In the genomic region with DNA sequence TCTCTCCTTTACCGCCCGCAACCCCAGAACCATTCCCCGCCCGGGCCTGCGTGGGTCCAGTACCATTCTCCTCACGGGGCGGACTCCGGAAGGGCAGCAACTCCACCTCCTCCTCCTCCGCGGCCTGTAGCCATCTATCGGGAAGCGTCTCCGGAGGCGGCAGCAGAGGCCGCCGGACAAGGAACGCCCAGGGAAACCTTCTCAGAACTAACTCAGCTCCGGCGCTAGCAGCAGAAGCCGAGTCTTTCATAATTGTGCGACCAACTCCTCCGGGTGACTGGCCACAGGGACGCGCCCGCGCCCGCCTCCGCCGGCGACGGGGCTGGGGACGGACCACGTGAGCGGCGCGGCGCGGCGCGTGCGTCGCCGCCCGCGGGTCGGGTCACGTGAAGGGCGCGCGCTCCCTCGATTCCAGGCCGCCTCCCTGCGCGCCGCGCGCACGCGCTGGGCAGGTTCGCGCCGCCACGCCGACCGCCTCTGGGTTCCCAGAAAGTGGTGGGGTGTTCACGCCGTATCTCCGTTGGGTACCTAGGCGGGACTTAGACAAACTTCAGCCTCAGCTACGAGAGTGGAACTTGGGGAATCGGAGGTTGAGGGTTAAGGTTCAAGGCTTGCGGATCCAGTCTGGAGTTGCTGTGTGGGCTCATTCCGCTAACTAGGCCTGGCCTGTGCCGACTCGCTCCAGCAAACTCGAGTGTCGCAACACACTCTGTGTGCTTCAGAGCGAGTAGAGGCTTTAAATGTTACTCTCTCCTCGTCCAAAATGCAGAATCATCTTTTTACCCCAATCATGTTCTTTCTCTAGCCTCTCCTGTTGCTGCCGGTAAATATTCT, we compare ENCODE assay signal across 8 cellular contexts. TPM values are rescaled to one million over a fixed set of nuclear protein-coding genes. Genes with fewer than 3 reads are reported as not detected.
DNase-seq lines count a peak whose midpoint lies in the region; ATAC-seq, FAIRE-seq and TF ChIP-seq lines count a peak whose summit lies in the region.

A gene with protein sequence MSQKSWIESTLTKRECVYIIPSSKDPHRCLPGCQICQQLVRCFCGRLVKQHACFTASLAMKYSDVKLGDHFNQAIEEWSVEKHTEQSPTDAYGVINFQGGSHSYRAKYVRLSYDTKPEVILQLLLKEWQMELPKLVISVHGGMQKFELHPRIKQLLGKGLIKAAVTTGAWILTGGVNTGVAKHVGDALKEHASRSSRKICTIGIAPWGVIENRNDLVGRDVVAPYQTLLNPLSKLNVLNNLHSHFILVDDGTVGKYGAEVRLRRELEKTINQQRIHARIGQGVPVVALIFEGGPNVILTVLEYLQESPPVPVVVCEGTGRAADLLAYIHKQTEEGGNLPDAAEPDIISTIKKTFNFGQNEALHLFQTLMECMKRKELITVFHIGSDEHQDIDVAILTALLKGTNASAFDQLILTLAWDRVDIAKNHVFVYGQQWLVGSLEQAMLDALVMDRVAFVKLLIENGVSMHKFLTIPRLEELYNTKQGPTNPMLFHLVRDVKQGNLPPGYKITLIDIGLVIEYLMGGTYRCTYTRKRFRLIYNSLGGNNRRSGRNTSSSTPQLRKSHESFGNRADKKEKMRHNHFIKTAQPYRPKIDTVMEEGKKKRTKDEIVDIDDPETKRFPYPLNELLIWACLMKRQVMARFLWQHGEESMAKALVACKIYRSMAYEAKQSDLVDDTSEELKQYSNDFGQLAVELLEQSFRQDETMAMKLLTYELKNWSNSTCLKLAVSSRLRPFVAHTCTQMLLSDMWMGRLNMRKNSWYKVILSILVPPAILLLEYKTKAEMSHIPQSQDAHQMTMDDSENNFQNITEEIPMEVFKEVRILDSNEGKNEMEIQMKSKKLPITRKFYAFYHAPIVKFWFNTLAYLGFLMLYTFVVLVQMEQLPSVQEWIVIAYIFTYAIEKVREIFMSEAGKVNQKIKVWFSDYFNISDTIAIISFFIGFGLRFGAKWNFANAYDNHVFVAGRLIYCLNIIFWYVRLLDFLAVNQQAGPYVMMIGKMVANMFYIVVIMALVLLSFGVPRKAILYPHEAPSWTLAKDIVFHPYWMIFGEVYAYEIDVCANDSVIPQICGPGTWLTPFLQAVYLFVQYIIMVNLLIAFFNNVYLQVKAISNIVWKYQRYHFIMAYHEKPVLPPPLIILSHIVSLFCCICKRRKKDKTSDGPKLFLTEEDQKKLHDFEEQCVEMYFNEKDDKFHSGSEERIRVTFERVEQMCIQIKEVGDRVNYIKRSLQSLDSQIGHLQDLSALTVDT (N-terminal part only) (minus strand): TSS at position 330 of the 834 bp plus-strand sequence. CDS start 264 bp downstream, at position 66.

- peak; percentile 70 for FAIRE-seq in HepG2 (lab: Jason Lieb, UNC)

- 1% methylated on average over 12 of the region's 80 CpGs for WGBS in HepG2 (ENCODE audit: low lambda C conversion rate)

- TF ChIP-seq EP300 in HepG2 (IDR thresholded peaks at IDR 0.05; ENCODE audit: low read depth in 2 of 2, low read length in 2 of 2) (peak in 1 of 2 experiments; percentile 0; a peak in 1 of 4 replicates), HepG2 (CRISPR knock-in tag; IDR thresholded peaks at IDR 0.05; ENCODE audit: borderline replicate concordance) (peak; percentile 51; the same call in 1 of the 2 replicates)

- H3K36me3 ChIP-seq in BJ (ENCODE audit: control insufficient read depth, insufficient read depth, low read length) (no peaks in the 10 kb centered on the region), HepG2 (replicated peaks in 1 of 2; ENCODE audit: control insufficient read depth in 1 of 2, insufficient read depth in 2 of 2, low read length in 2 of 2) (no peaks in the 10 kb centered on the region; a peak in 1 of 5 replicates)

- H3K4me3 Mint-ChIP-seq in dendritic cell treated with granulocyte-macrophage colony-stimulating factor and Interleukin-4, amounts not matched to agents 40 ng/mL and 50 ng/mL, for 4 days, result peak within 1 kb of the TSS; percentile 95

- peaks cover 45% of the 10 kb centered on the region for H3K4me1 ChIP-seq in HepG2 (ENCODE audit: insufficient read depth, low read length)

- H3K79me2 ChIP-seq in HepG2 (ENCODE audit: insufficient read depth, low read length), result peaks cover 44% of the 10 kb centered on the region

- H2AFZ ChIP-seq in HepG2 (ENCODE audit: low read length), result peak within 1 kb of the TSS; percentile 90

- in situ Hi-C loops in HepG2 (cut with HindIII; ENCODE audit: extremely low pct_ligation_motif_present, low pct_unique_long_range_greater_than_20kb), result no loop called here

- peak within 1 kb of the TSS; percentile 94 for H3K27ac ChIP-seq in HepG2 (ENCODE audit: extremely low read length, insufficient read depth, low read length)

- H3K27ac Mint-ChIP-seq in dendritic cell treated with granulocyte-macrophage colony-stimulating factor and Interleukin-4, amounts not matched to agents 40 ng/mL and 50 ng/mL, for 4 days, result peak within 1 kb of the TSS; percentile 95

- H3K4me3 ChIP-seq in BJ (ENCODE audit: low read depth, low read length) (peak within 1 kb of the TSS; percentile 79), HepG2 (replicated peaks in 1 of 3; ENCODE audit: insufficient read depth in 1 of 3, low read depth in 2 of 3, low read length in 3 of 3) (peak within 1 kb of the TSS; percentile 65 to 90 (median 86))

- ATAC-seq in HG03457 (IDR thresholded peaks at IDR 0.05; ENCODE audit: unreplicated experiment), result peak; percentile 63
- ATAC-seq in HepG2, result peak; percentile 90

- H3K9me3 ChIP-seq in HepG2 (ENCODE audit: low read length), result no peaks in the 10 kb centered on the region

- peaks cover 6% of the 10 kb centered on the region; the same call in 1 of the 2 replicates for H4K20me1 ChIP-seq in HepG2 (ENCODE audit: insufficient read depth, low read length)

- DNase-seq in BJ (ENCODE audit: low read depth) (peak; percentile 37), GM19240 (ENCODE audit: insufficient read length, low spot score) (peak; percentile 61), NCI-H748 (lab: John Stamatoyannopoulos, UW; ENCODE audit: unreplicated experiment) (peak; percentile 88), HepG2 (ENCODE audit: low spot score) (peak; percentile 73)
- peak; percentile 74 to 83 for DNase-seq in activated CD4-positive, alpha-beta T cell treated with anti-CD3 and anti-CD28 coated beads, Interleukin-2, amount 50 U/mL, for 24 hours (ENCODE audit: low read depth in 1 of 2, low spot score in 1 of 2)
- DNase-seq in stimulated activated CD4-positive, alpha-beta T cell treated with anti-CD3 and anti-CD28 coated beads, Interleukin-4, amount 100 ng/mL, for 1 hour, result peak; percentile 91

- no peaks in the 10 kb centered on the region for H3K27me3 ChIP-seq in BJ (ENCODE audit: control insufficient read depth, insufficient read depth, low read length)
- H3K27me3 ChIP-seq in HepG2 (ENCODE audit: control insufficient read depth in 1 of 2, insufficient read depth in 2 of 2, low read length in 2 of 2), result no peaks in the 10 kb centered on the region; a peak in 1 of 5 replicates

- intact Hi-C loops in dendritic cell treated with granulocyte-macrophage colony-stimulating factor and Interleukin-4, amounts not matched to agents 40 ng/mL and 50 ng/mL, for 4 days (cut with micrococcal nuclease), result loop anchor here (5.0 kb wide), 1 partner anchor 201 kb away; no protein-coding TSS in a partner anchor
- intact Hi-C loops in HepG2 (cut with micrococcal nuclease; ENCODE audit: unreplicated experiment), result loop anchor here (5.0 kb wide), 1 partner anchor 81 kb away; a partner anchor contains a TSS

- no peaks in the 10 kb centered on the region for H3K27me3 Mint-ChIP-seq in dendritic cell treated with granulocyte-macrophage colony-stimulating factor and Interleukin-4, amounts not matched to agents 40 ng/mL and 50 ng/mL, for 4 days

- TF ChIP-seq CTCF in BJ (IDR thresholded peaks at IDR 0.05; ENCODE audit: insufficient read depth, low read depth, low read length) (no peak), HepG2 (CRISPR knock-in tag; IDR thresholded peaks at IDR 0.05) (no peak; the same call in 1 of the 2 replicates)

- peak; percentile 83 to 84 for TF ChIP-seq POLR2A in HepG2 (IDR thresholded peaks at IDR 0.05; ENCODE audit: insufficient read depth in 1 of 2, low read depth in 2 of 2, low read length in 2 of 2)

- POLR2A ChIA-PET in BJ (lab: Charles Lee), result no interaction called here
- POLR2A ChIA-PET in HepG2 (lab: Yijun Ruan, JAX), result interaction anchor here (0.6 to 1.3 kb wide), 3 partner anchors 20 to 77 kb away, joined by 3 to 4 read pairs (median 4); no protein-coding TSS in a partner anchor

- CTCF ChIA-PET in BJ (lab: Yijun Ruan, JAX), result interaction anchor here (0.9 to 1.5 kb wide), 5 partner anchors 20 to 196 kb away, joined by 3 to 4 read pairs (median 3); no protein-coding TSS in a partner anchor
- CTCF ChIA-PET in HepG2 (lab: Yijun Ruan, JAX; ENCODE audit: low intra/inter-chr PET ratio, low total read pairs), result no interaction called here

- H3K9ac ChIP-seq in HepG2 (ENCODE audit: insufficient read depth, low read depth, low read length), result peak within 1 kb of the TSS; percentile 94

- H3K9me3 Mint-ChIP-seq in dendritic cell treated with granulocyte-macrophage colony-stimulating factor and Interleukin-4, amounts not matched to agents 40 ng/mL and 50 ng/mL, for 4 days, result no peaks in the 10 kb centered on the region

- peak within 1 kb of the TSS; percentile 88 for H3K4me2 ChIP-seq in HepG2 (ENCODE audit: low read depth, low read length)

- BruUV-seq in HepG2 (replicated peaks; lab: Mats Ljungman, UMichigan), result no TSS peak

- peaks cover 49% of the 10 kb centered on the region for H3K36me3 Mint-ChIP-seq in dendritic cell treated with granulocyte-macrophage colony-stimulating factor and Interleukin-4, amounts not matched to agents 40 ng/mL and 50 ng/mL, for 4 days (ENCODE audit: low read depth)

- H3K4me1 Mint-ChIP-seq in dendritic cell treated with granulocyte-macrophage colony-stimulating factor and Interleukin-4, amounts not matched to agents 40 ng/mL and 50 ng/mL, for 4 days (ENCODE audit: low read depth), result peaks cover 56% of the 10 kb centered on the region

- no peak; the same call in 1 of the 2 replicates for TF ChIP-seq RAD21 in HepG2 (CRISPR knock-in tag; IDR thresholded peaks at IDR 0.05)

RNA-seq across cellular contexts. Expression of the gene that starts here (rescaled TPM):
- polyA plus RNA-seq in BJ (2011; rRNA removed) (9.9 and 22.9 TPM in 2 replicates), HepG2 (2011; rRNA removed) (10.3 and 11.0 TPM in 2 replicates)
- polyA minus RNA-seq in BJ (2011; rRNA and poly(A)+ RNA removed), result 16.2 and 19.6 TPM in 2 replicates
- 31.7 and 36.0 TPM in 2 replicates for total RNA-seq in HepG2 (2016; rRNA removed; fragmentation: Illumina TruSeq; extraction: Trizol)
- 20.0 and 27.4 TPM in 2 replicates for total RNA-seq in HepG2 (2016; cell fraction: cytosol; rRNA removed; fragmentation: Illumina TruSeq; extraction: Trizol; ENCODE audit: low read depth)
- 29.5 and 34.2 TPM in 2 replicates for total RNA-seq in HepG2 (2016; cell fraction: insoluble cytoplasmic fraction; rRNA removed; fragmentation: Illumina TruSeq; extraction: Trizol)
- 13.8 and 21.5 TPM in 2 replicates for total RNA-seq in HepG2 (2016; cell fraction: membrane; rRNA removed; fragmentation: Illumina TruSeq; extraction: Trizol)
- 55.5 and 65.2 TPM in 2 replicates for total RNA-seq in HepG2 (2016; cell fraction: nucleus; rRNA removed; fragmentation: Illumina TruSeq; extraction: Trizol)
- polyA plus RNA-seq in HepG2 (2011; cell fraction: cytosol; rRNA removed), result 2.5 and 5.2 TPM in 2 replicates
- 13.1 and 16.3 TPM in 2 replicates for polyA plus RNA-seq in HepG2 (2011; cell fraction: nucleus; rRNA removed)
- 13.3 and 15.9 TPM in 2 replicates for polyA plus RNA-seq in HepG2 (2012)
- 0.60 and 0.96 TPM in 2 replicates for polyA plus RNA-seq in HepG2 (2016; cell fraction: cytosol; fragmentation: Illumina TruSeq; extraction: Trizol; ENCODE audit: low read depth)
- polyA plus RNA-seq in HepG2 (2016; cell fraction: insoluble cytoplasmic fraction; fragmentation: Illumina TruSeq; extraction: Trizol; ENCODE audit: low read depth), result 20.5 and 21.0 TPM in 2 replicates
- polyA plus RNA-seq in HepG2 (2016; cell fraction: membrane; fragmentation: Illumina TruSeq; extraction: Trizol; ENCODE audit: low read depth), result 3.7 and 4.0 TPM in 2 replicates
- polyA plus RNA-seq in HepG2 (2016; cell fraction: nucleus; fragmentation: Illumina TruSeq; extraction: Trizol; ENCODE audit: insufficient read depth, low read depth), result 39.3 and 41.4 TPM in 2 replicates
- polyA minus RNA-seq in HepG2 (2011; rRNA and poly(A)+ RNA removed; ENCODE audit: low replicate concordance), result 10.4 and 25.6 TPM in 2 replicates
- polyA minus RNA-seq in HepG2 (2011; cell fraction: cytosol; rRNA and poly(A)+ RNA removed), result 12.9 and 15.3 TPM in 2 replicates
- 95.0 and 116 TPM in 2 replicates for polyA minus RNA-seq in HepG2 (2011; cell fraction: nucleus; rRNA and poly(A)+ RNA removed)

Comparison
In these comparisons a context has a peak if more than half of its experiments do, and no peak if none do; other contexts are left out.
1. Peak in every context shown above with its lines: DNase-seq, ATAC-seq, H3K4me3 ChIP-seq and H3K27ac ChIP-seq.
2. DNase-seq: peak in every context shown above with its lines; median percentile 91 in stimulated activated CD4-positive, alpha-beta T cell treated with anti-CD3 and anti-CD28 coated beads, Interleukin-4, amount 100 ng/mL, for 1 hour; 88 in NCI-H748; 78 in activated CD4-positive, alpha-beta T cell treated with anti-CD3 and anti-CD28 coated beads, Interleukin-2, amount 50 U/mL, for 24 hours; 73 in HepG2; 61 in GM19240; 37 in BJ.